ENCODE assay signal across 8 cellular contexts in the genomic region with DNA sequence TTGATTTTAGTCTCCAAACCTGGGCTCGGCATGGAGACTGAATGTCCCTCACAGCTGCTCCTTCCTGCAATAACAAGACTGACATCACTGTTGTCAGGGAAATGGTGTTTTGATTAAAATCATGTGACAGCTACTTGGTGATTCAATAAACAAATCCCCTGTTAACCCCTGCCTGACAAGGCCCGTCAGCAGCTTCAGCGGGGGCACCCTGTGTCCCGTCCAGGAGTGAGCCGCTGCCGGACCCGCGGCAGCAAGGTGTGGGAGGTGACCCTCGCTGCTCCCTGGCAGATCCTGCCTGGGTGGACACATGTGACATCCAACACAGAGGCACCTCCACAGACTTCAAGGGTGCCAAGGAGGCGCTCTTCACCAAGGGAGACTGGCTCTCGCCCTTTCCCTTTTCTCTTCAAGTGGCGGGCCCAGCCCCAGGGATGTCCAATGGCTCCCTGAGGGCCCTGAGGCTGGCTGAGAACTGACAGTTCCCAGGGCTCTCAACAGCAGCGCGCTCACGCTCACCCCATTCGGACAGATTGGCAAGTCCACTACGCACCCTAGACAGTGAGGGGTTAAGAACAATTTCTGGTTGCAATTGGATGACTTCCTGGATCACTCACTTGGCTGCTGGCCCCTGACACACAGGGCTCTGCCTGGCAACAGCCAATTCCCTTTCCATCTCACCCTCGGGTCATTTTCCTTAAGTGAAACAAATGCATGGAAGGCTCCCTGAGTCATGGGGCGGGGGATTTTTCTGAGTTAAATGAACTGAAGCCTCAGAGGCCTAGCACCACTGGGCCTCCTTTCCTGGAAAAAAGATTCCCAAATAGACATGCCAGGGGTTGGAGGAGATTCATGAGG. TPM values are rescaled to one million over a fixed set of nuclear protein-coding genes. Genes with fewer than 3 reads are reported as not detected.
A peak's percentile ranks its signal among the peaks of the same experiment; 100 is the strongest.
DNase-seq lines count a peak whose midpoint lies in the region; ATAC-seq and TF ChIP-seq lines count a peak whose summit lies in the region.

No MANE protein-coding gene starts in this region.

- no peaks in the 10 kb centered on the region for H3K27me3 ChIP-seq in gastroesophageal sphincter

- H3K36me3 Mint-ChIP-seq in activated CD8-positive, alpha-beta T cell treated with anti-CD3 and anti-CD28 coated beads for 36 hours (ENCODE audit: low read depth), result peaks cover 11% of the 10 kb centered on the region
- peaks cover 25% of the 10 kb centered on the region for H3K36me3 Mint-ChIP-seq in stimulated activated memory B cell treated with anti-CD40 and anti-IgM and Interleukin-4, amounts not matched to agents 10 μg/mL and 1 μg/mL and 100 μg/mL, for 72 hours

- TF ChIP-seq CTCF in activated CD8-positive, alpha-beta T cell treated with anti-CD3 and anti-CD28 coated beads for 36 hours (IDR thresholded peaks at IDR 0.05), result no peak
- TF ChIP-seq CTCF in gastroesophageal sphincter (IDR thresholded peaks at IDR 0.05) (no peak), omental fat pad (IDR thresholded peaks at IDR 0.05) (no peak)

- ATAC-seq in activated CD8-positive, alpha-beta T cell treated with anti-CD3 and anti-CD28 coated beads for 36 hours, result no peak
- ATAC-seq in gastroesophageal sphincter (peak; percentile 84), omental fat pad (ENCODE audit: low FRiP score) (peak; percentile 75), GM18519 (IDR thresholded peaks at IDR 0.05; ENCODE audit: low FRiP score, unreplicated experiment) (no peak)
- ATAC-seq in stimulated activated memory B cell treated with anti-CD40 and anti-IgM and Interleukin-4, amounts not matched to agents 10 μg/mL and 1 μg/mL and 100 μg/mL, for 72 hours, result no peak

- H3K27me3 Mint-ChIP-seq in activated CD8-positive, alpha-beta T cell treated with anti-CD3 and anti-CD28 coated beads for 36 hours, result no peaks in the 10 kb centered on the region
- H3K27me3 Mint-ChIP-seq in stimulated activated memory B cell treated with anti-CD40 and anti-IgM and Interleukin-4, amounts not matched to agents 10 μg/mL and 1 μg/mL and 100 μg/mL, for 72 hours, result no peaks in the 10 kb centered on the region

- TF ChIP-seq EP300 in gastroesophageal sphincter (IDR thresholded peaks at IDR 0.05), result no peak

- peak overlapping the region; percentile 94 to 97 (median 96) for H3K27ac ChIP-seq in gastroesophageal sphincter

- intact Hi-C loops in activated CD8-positive, alpha-beta T cell treated with anti-CD3 and anti-CD28 coated beads for 36 hours (cut with micrococcal nuclease), result no loop called here

- peaks cover 24 to 87% (median 70%) of the 10 kb centered on the region in 3 donors for H3K4me1 ChIP-seq in gastroesophageal sphincter

- H3K4me3 Mint-ChIP-seq in activated CD8-positive, alpha-beta T cell treated with anti-CD3 and anti-CD28 coated beads for 36 hours, result no peak overlapping the region
- H3K4me3 Mint-ChIP-seq in stimulated activated memory B cell treated with anti-CD40 and anti-IgM and Interleukin-4, amounts not matched to agents 10 μg/mL and 1 μg/mL and 100 μg/mL, for 72 hours, result no peak overlapping the region

- DNase-seq in Ammon's horn (ENCODE audit: low spot score), result peak; percentile 96
- DNase-seq in NAMALWA (ENCODE audit: low spot score), result peak; percentile 58
- no peak for DNase-seq in activated CD8-positive, alpha-beta T cell treated with anti-CD3 and anti-CD28 coated beads for 36 hours
- peak; percentile 70 for DNase-seq in omental fat pad (ENCODE audit: low spot score)
- no peak for DNase-seq in stimulated activated CD4-positive, alpha-beta T cell treated with anti-CD3 and anti-CD28 coated beads, Interleukin-15, amount 100 ng/mL, for 24 hours

- peaks cover 0 to 8% of the 10 kb centered on the region in 2 donors for H3K36me3 ChIP-seq in gastroesophageal sphincter

- no peaks in the 10 kb centered on the region for H3K4me1 Mint-ChIP-seq in activated CD8-positive, alpha-beta T cell treated with anti-CD3 and anti-CD28 coated beads for 36 hours (ENCODE audit: low read depth)
- H3K4me1 Mint-ChIP-seq in stimulated activated memory B cell treated with anti-CD40 and anti-IgM and Interleukin-4, amounts not matched to agents 10 μg/mL and 1 μg/mL and 100 μg/mL, for 72 hours, result no peaks in the 10 kb centered on the region

- 3 to 7% methylated on average over 5 to 6 of the region's 19 CpGs for WGBS in gastroesophageal sphincter (ENCODE audit: low coverage in 1 of 2), 2 donors

- no peak for TF ChIP-seq POLR2A in gastroesophageal sphincter (IDR thresholded peaks at IDR 0.05)

- peak overlapping the region; percentile 33 for H3K27ac Mint-ChIP-seq in activated CD8-positive, alpha-beta T cell treated with anti-CD3 and anti-CD28 coated beads for 36 hours
- H3K27ac Mint-ChIP-seq in stimulated activated memory B cell treated with anti-CD40 and anti-IgM and Interleukin-4, amounts not matched to agents 10 μg/mL and 1 μg/mL and 100 μg/mL, for 72 hours, result no peak overlapping the region

- H3K4me3 ChIP-seq in gastroesophageal sphincter, result peak overlapping the region; percentile 30 to 50

- H3K9me3 ChIP-seq in gastroesophageal sphincter, result no peaks in the 10 kb centered on the region

- CTCF ChIA-PET in activated CD8-positive, alpha-beta T cell treated with anti-CD3 and anti-CD28 coated beads for 36 hours (lab: Charles Lee), result interaction anchor here (1.3 kb wide), 1 partner anchor 379 kb away, joined by 3 read pairs; no protein-coding TSS in a partner anchor

- POLR2A ChIA-PET in activated CD8-positive, alpha-beta T cell treated with anti-CD3 and anti-CD28 coated beads for 36 hours (lab: Charles Lee), result interaction anchor here (1.4 to 2.3 kb wide), 2 partner anchors 12 to 30 kb away, joined by 3 to 11 read pairs; no protein-coding TSS in a partner anchor

- H3K9me3 Mint-ChIP-seq in activated CD8-positive, alpha-beta T cell treated with anti-CD3 and anti-CD28 coated beads for 36 hours, result no peaks in the 10 kb centered on the region
- H3K9me3 Mint-ChIP-seq in stimulated activated memory B cell treated with anti-CD40 and anti-IgM and Interleukin-4, amounts not matched to agents 10 μg/mL and 1 μg/mL and 100 μg/mL, for 72 hours, result no peaks in the 10 kb centered on the region

RNA-seq across cellular contexts. Expression of a gene that starts 30.7 kb away (rescaled TPM):
- 10 to 100 TPM; 49.7 to 54.0 TPM for total RNA-seq in activated CD8-positive, alpha-beta T cell treated with anti-CD3 and anti-CD28 coated beads for 36 hours
- total RNA-seq in gastroesophageal sphincter (10 to 100 TPM; 11.1 to 21.9 (median 20.5) TPM), omental fat pad (100 to 1,000 TPM in 2 of 4 donors, 10 to 100 TPM in 2; 30.9 to 139 (median 78.8) TPM)

Comparison
In these comparisons a context has a peak if more than half of its experiments do, and no peak if none do; other contexts are left out.
1. DNase-seq: peak in Ammon's horn (single experiment), NAMALWA (single experiment) and omental fat pad (single experiment); none in activated CD8-positive, alpha-beta T cell treated with anti-CD3 and anti-CD28 coated beads for 36 hours (single experiment) and stimulated activated CD4-positive, alpha-beta T cell treated with anti-CD3 and anti-CD28 coated beads, Interleukin-15, amount 100 ng/mL, for 24 hours (single experiment).
2. ATAC-seq: peak in gastroesophageal sphincter (single experiment) and omental fat pad (single experiment); none in activated CD8-positive, alpha-beta T cell treated with anti-CD3 and anti-CD28 coated beads for 36 hours (single experiment), stimulated activated memory B cell treated with anti-CD40 and anti-IgM and Interleukin-4, amounts not matched to agents 10 μg/mL and 1 μg/mL and 100 μg/mL, for 72 hours (single experiment) and GM18519 (single experiment).